In the genomic region with DNA sequence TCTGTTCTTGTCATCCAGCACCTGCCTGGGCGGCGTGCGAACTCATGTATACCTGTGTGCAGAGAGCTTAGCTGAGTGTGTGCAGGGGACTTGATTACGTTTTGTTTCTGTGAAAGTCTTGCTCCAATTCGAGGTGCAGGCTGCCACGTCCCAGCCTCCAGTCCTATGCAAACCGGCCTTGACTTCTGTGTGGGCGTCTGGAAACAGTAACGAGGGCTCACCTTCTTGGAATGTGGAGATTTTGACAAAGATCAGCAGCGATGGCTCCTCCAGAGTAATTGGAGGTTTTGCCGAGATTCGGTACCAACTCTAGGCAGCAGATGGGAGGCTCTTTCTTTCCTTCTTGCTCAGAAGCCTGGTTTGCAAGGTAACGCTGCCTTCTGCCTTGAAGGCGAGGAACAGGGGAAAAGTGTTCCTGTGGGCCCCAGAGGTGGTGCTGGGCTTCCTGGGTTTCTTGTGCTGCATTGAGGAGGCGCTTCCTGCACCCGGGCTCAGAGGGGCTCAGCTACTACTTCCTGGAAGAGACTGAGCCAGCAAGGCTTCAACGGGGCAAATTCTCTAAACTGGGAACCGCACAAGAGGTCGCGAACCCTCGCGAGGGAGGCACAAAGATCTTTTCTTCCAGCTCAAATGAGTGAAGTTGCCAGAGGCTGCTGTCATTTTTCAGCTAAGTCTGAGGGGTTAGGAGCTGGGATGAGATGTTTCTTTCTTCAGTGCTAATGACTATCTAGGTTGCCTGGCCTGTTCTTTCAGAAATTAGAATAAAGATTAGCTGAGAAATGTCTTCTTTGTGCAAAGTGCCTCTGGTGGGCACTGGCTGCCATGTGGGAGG, we compare ENCODE assay signal across 20 cellular contexts.
DNase-seq lines count a peak whose midpoint lies in the region; ATAC-seq, FAIRE-seq and TF ChIP-seq lines count a peak whose summit lies in the region.
"Had no signal": no experiment of that assay in that cellular context is flagged by ENCODE, and none has a peak within 500 bp of the region (broad histone marks: within the 10 kb centered on the region; RNA-seq: fewer than 3 reads in every experiment).

No MANE protein-coding gene starts in this region.

- H3K9me3 Mint-ChIP-seq in astrocyte (ENCODE audit: unreplicated experiment): no peaks in the 10 kb centered on the region
- H3K9me3 Mint-ChIP-seq: memory B cell had no signal

- H3K36me3 ChIP-seq in H7 (replicated peaks; ENCODE audit: control insufficient read depth, insufficient read depth, low read length): no peaks in the 10 kb centered on the region
- H3K36me3 ChIP-seq in astrocyte (ENCODE audit: insufficient read depth, low read length): no peaks in the 10 kb centered on the region
- H3K36me3 ChIP-seq in pancreas: no peaks in the 10 kb centered on the region
- H3K36me3 ChIP-seq: sigmoid colon, upper lobe of right lung had no signal

- H3K4me1 ChIP-seq in astrocyte (ENCODE audit: insufficient read depth, low read length) (peaks cover 4% of the 10 kb centered on the region), pancreas (no peaks in the 10 kb centered on the region)
- H3K4me1 ChIP-seq: sigmoid colon, upper lobe of right lung had no signal

- peak; percentile 34 for DNase-seq in H7
- DNase-seq in astrocyte (ENCODE audit: low read depth): peak; percentile 23
- peak; percentile 51 for DNase-seq in iPS-NIHi7 (ENCODE audit: extremely low spot score)
- no peak for DNase-seq in sciatic nerve (ENCODE audit: low spot score)
- no peak for DNase-seq in pancreas
- no peak for DNase-seq in activated CD4-positive, CD25-positive, alpha-beta regulatory T cell (lab: John Stamatoyannopoulos, UW)
- DNase-seq: activated CD4-positive, CD25-positive, alpha-beta regulatory T cell treated with anti-CD3 and anti-CD28 coated beads, Interleukin-2, amount 50 U/mL, for 72 hours; activated CD8-positive, alpha-beta T cell treated with anti-CD3 and anti-CD28 coated beads, Interleukin-2, amount 10 ng/mL, durations not matched to agents 7 days and 5 days; activated T-cell treated with anti-CD3 and anti-CD28 coated beads, Interleukin-2, amount 50 U/mL, for 1 hour; central memory CD4-positive, alpha-beta T cell; Kasumi-1; naive B cell; NCI-H187; NCI-H69; sigmoid colon; upper lobe of right lung had no signal

- H3K27ac Mint-ChIP-seq in astrocyte (ENCODE audit: unreplicated experiment): no peak overlapping the region
- H3K27ac Mint-ChIP-seq: activated CD8-positive, alpha-beta T cell treated with anti-CD3 and anti-CD28 coated beads, Interleukin-2, amount 10 ng/mL, durations not matched to agents 7 days and 5 days; CD14-positive monocyte; memory B cell; naive B cell had no signal

- H3K27me3 ChIP-seq in H7 (ENCODE audit: control insufficient read depth, insufficient read depth, low read length): no peaks in the 10 kb centered on the region
- no peaks in the 10 kb centered on the region for H3K27me3 ChIP-seq in astrocyte (ENCODE audit: insufficient read depth, low read length)
- H3K27me3 ChIP-seq in pancreas: no peaks in the 10 kb centered on the region

- WGBS in pancreas, 2 donors: 25 to 27% methylated on average over 22 of the region's 22 CpGs

- ATAC-seq in sciatic nerve (peak; percentile 30), pancreas (no peak), HG02852 (IDR thresholded peaks at IDR 0.05; ENCODE audit: unreplicated experiment) (no peak)
- ATAC-seq: activated CD8-positive, alpha-beta T cell treated with anti-CD3 and anti-CD28 coated beads, Interleukin-2, amount 10 ng/mL, durations not matched to agents 7 days and 5 days; upper lobe of right lung had no signal

- no peak overlapping the region for H3K4me3 Mint-ChIP-seq in astrocyte (ENCODE audit: unreplicated experiment)
- H3K4me3 Mint-ChIP-seq: activated CD8-positive, alpha-beta T cell treated with anti-CD3 and anti-CD28 coated beads, Interleukin-2, amount 10 ng/mL, durations not matched to agents 7 days and 5 days; CD14-positive monocyte; memory B cell; naive B cell had no signal

- peak overlapping the region; percentile 80 for H3K4me2 ChIP-seq in astrocyte (ENCODE audit: low read length)

- H3K9me3 ChIP-seq in astrocyte (ENCODE audit: insufficient read depth, low read depth, low read length): peaks cover 3% of the 10 kb centered on the region
- H3K9me3 ChIP-seq in pancreas: no peaks in the 10 kb centered on the region
- H3K9me3 ChIP-seq: sigmoid colon, upper lobe of right lung had no signal

- FAIRE-seq in astrocyte (lab: Jason Lieb, UNC): no peak
- FAIRE-seq in pancreas (lab: Jason Lieb, UNC): no peak

- H3K27ac ChIP-seq in astrocyte (ENCODE audit: low read depth, low read length) (no peak overlapping the region), pancreas (no peak overlapping the region)
- H3K27ac ChIP-seq: epithelial cell of prostate, upper lobe of right lung had no signal

- H3K4me1 Mint-ChIP-seq in astrocyte (ENCODE audit: low read depth, unreplicated experiment): no peaks in the 10 kb centered on the region
- H3K4me1 Mint-ChIP-seq: CD14-positive monocyte, memory B cell, naive B cell had no signal

- peak overlapping the region; percentile 68 for H2AFZ ChIP-seq in astrocyte (ENCODE audit: low read depth, low read length)

- H3K79me2 ChIP-seq in astrocyte (ENCODE audit: insufficient read depth, low read length): no peaks in the 10 kb centered on the region

- H3K9ac ChIP-seq in astrocyte (ENCODE audit: low read length): peak overlapping the region; percentile 30

- TF ChIP-seq CTCF in astrocyte (IDR thresholded peaks at IDR 0.05; ENCODE audit: insufficient read depth, low read depth, low read length): no peak
- TF ChIP-seq CTCF in pancreas (IDR thresholded peaks at IDR 0.05): no peak

- no peak overlapping the region; the same call in 1 of the 2 replicates for H3K4me3 ChIP-seq in H7 (ENCODE audit: insufficient read depth, low read depth, low read length)
- peak overlapping the region; percentile 35 for H3K4me3 ChIP-seq in astrocyte (ENCODE audit: insufficient read depth, low read depth, low read length)
- no peak overlapping the region for H3K4me3 ChIP-seq in pancreas
- H3K4me3 ChIP-seq: sigmoid colon, upper lobe of right lung had no signal

- intact Hi-C loops in sciatic nerve (cut with DNase I): no loop called here
- intact Hi-C loops in pancreas (cut with DNase I): no loop called here

- H3K27me3 Mint-ChIP-seq in astrocyte (ENCODE audit: low read depth, unreplicated experiment): peaks cover 19% of the 10 kb centered on the region

- no peaks in the 10 kb centered on the region for H4K20me1 ChIP-seq in astrocyte (ENCODE audit: insufficient read depth, low read length)

- no peaks in the 10 kb centered on the region for H3K36me3 Mint-ChIP-seq in astrocyte (ENCODE audit: low read depth, unreplicated experiment)
- H3K36me3 Mint-ChIP-seq: CD14-positive monocyte, memory B cell, naive B cell had no signal

Comparison
In these comparisons a context has a peak if more than half of its experiments do, and no peak if none do; other contexts are left out.
1. DNase-seq: peak in H7 (single experiment), astrocyte (single experiment) and iPS-NIHi7 (single experiment); none in sciatic nerve (single experiment), pancreas (0 of 6) and activated CD4-positive, CD25-positive, alpha-beta regulatory T cell (0 of 4).